ENCODE assay signal across 9 cellular contexts in genomic region chr11:72239296-72239848, GRCh38. TPM values are rescaled to one million over a fixed set of nuclear protein-coding genes. Genes with fewer than 3 reads are reported as not detected.
DNase-seq lines count a peak whose midpoint lies in the region; ATAC-seq, FAIRE-seq and TF ChIP-seq lines count a peak whose summit lies in the region.
"Had no signal": no experiment of that assay in that cellular context is flagged by ENCODE, and none has a peak within 500 bp of the region (broad histone marks: within the 10 kb centered on the region; RNA-seq: fewer than 3 reads in every experiment).

No MANE protein-coding gene starts in this region.

- no peak for FAIRE-seq in D721Med (lab: Jason Lieb, UNC)

- TF ChIP-seq POLR2A in tibial nerve (IDR thresholded peaks at IDR 0.05): no peak

- H3K4me1 ChIP-seq in left lung (peaks cover 17 to 39% of the 10 kb centered on the region in 2 donors), tibial nerve (peaks cover 0 to 68% (median 27%) of the 10 kb centered on the region in 4 donors)

- in situ Hi-C loops in brain microvascular endothelial cell (cut with HindIII; ENCODE audit: low pct_ligation_motif_present, low sequenced_read_pairs): no loop called here

- DNase-seq in GF-D8 (lab: John Stamatoyannopoulos, UW) (peak; percentile 17), NCI-H1105 (lab: John Stamatoyannopoulos, UW) (peak; percentile 17), brain microvascular endothelial cell (no peak), left lung (peak; percentile 73 to 87), tibial nerve (ENCODE audit: low spot score in 2 of 2) (no peak), D721Med (ENCODE audit: insufficient read length, low spot score) (no peak)
- DNase-seq: T-cell had no signal

- H3K9me3 ChIP-seq in left lung: no peaks in the 10 kb centered on the region
- H3K9me3 ChIP-seq in tibial nerve: no peaks in the 10 kb centered on the region

- H3K27me3 ChIP-seq in brain microvascular endothelial cell (replicated peaks) (peaks cover 34% of the 10 kb centered on the region), left lung (peaks cover 42 to 57% of the 10 kb centered on the region in 2 donors), tibial nerve (peaks cover 0 to 44% of the 10 kb centered on the region in 2 donors)

- WGBS in tibial nerve, 2 donors: 2 to 9% methylated on average over 16 to 27 of the region's 27 CpGs

- H3K36me3 ChIP-seq in brain microvascular endothelial cell (replicated peaks) (peaks cover 35% of the 10 kb centered on the region), left lung (peaks cover 0 to 45% of the 10 kb centered on the region in 2 donors), tibial nerve (peaks cover 0 to 37% (median 17%) of the 10 kb centered on the region in 3 donors)

- no peak for TF ChIP-seq EP300 in tibial nerve (IDR thresholded peaks at IDR 0.05)

- H3K27ac ChIP-seq in brain microvascular endothelial cell (no peak overlapping the region), left lung (no peak overlapping the region), tibial nerve (peak overlapping the region in 2 of 4 donors; percentile 28 to 76)

- peak overlapping the region; percentile 30 for H3K4me3 ChIP-seq in brain microvascular endothelial cell (ENCODE audit: low read depth, low read length)
- H3K4me3 ChIP-seq in left lung: peak overlapping the region; percentile 19 to 32
- peak overlapping the region; percentile 22 to 52 (median 28) for H3K4me3 ChIP-seq in tibial nerve

- intact Hi-C loops in left lung (cut with DNase I): no loop called here

- TF ChIP-seq CTCF in brain microvascular endothelial cell (IDR thresholded peaks at IDR 0.05; ENCODE audit: low read depth, low read length, missing control alignments) (no peak), left lung (IDR thresholded peaks at IDR 0.05) (no peak), tibial nerve (IDR thresholded peaks at IDR 0.05) (no peak), D721Med (IDR thresholded peaks at IDR 0.05; ENCODE audit: insufficient read depth, missing control alignments) (no peak)

- ATAC-seq in left lung (peak; percentile 44), HG02973 (IDR thresholded peaks at IDR 0.05; ENCODE audit: unreplicated experiment) (no peak), GM19351 (IDR thresholded peaks at IDR 0.05; ENCODE audit: unreplicated experiment) (no peak)

RNA-seq across cellular contexts. Expression of gene PHOX2A, which starts 4.6 kb away (rescaled TPM):
- total RNA-seq in left lung (not detected), tibial nerve (not detected)
- total RNA-seq: T-cell had no signal

RNA-seq across cellular contexts. Expression of gene INPPL1, which starts 14.8 kb away (rescaled TPM):
- total RNA-seq in left lung: 100 to 1,000 TPM; 159 to 201 TPM
- 100 to 1,000 TPM in 2 of 4 donors, 10 to 100 TPM in 2; 73.6 to 137 (median 94.8) TPM for total RNA-seq in tibial nerve

RNA-seq across cellular contexts. Expression of gene FOLR2, which starts 22.8 kb away (rescaled TPM):
- total RNA-seq in left lung: 10 to 100 TPM; 20.9 to 50.2 TPM
- 10 to 100 TPM; 27.8 to 60.9 (median 35.7) TPM for total RNA-seq in tibial nerve
- total RNA-seq: T-cell had no signal

RNA-seq across cellular contexts. Expression of gene FOLR1, which starts 47.4 kb away (rescaled TPM):
- total RNA-seq in left lung (100 to 1,000 TPM in 1 of 2 donors, 10 to 100 TPM in 1; 80.8 to 409 TPM), tibial nerve (under 1 TPM in 2 of 4 donors, not detected in 2; 0.39 to 0.66 TPM)

Comparison
In these comparisons a context has a peak if more than half of its experiments do, and no peak if none do; other contexts are left out.
1. DNase-seq: peak in GF-D8 (single experiment), NCI-H1105 (single experiment) and left lung (2 of 2); none in brain microvascular endothelial cell (single experiment), tibial nerve (0 of 2) and D721Med (single experiment).
2. Peak in every context shown above with its lines, with median percentiles within 50 percentile points of each other: H3K4me3 ChIP-seq.